Comparison of ENCODE assay signal across 9 cellular contexts in genomic region chr6:26270121-26270861, GRCh38.
DNase-seq lines count a peak whose midpoint lies in the region; ATAC-seq and FAIRE-seq lines count a peak whose summit lies in the region.
"Had no signal": no experiment of that assay in that cellular context is flagged by ENCODE, and none has a peak within 500 bp of the region (broad histone marks: within the 10 kb centered on the region; RNA-seq: fewer than 3 reads in every experiment).

No MANE protein-coding gene starts in this region.

- H3K9me3 Mint-ChIP-seq in activated CD4-positive, alpha-beta T cell treated with anti-CD3 and anti-CD28 coated beads, Interleukin-2, amount 10 ng/mL, durations not matched to agents 24 days and 14 days, result no peaks in the 10 kb centered on the region

- H3K4me1 ChIP-seq in duodenal mucosa (ENCODE audit: control insufficient read depth in 1 of 2, insufficient read depth in 2 of 2, low read length in 2 of 2) (peaks cover 3 to 15% of the 10 kb centered on the region in 2 donors), small intestine (ENCODE audit: control insufficient read depth in 2 of 2, insufficient read depth in 1 of 2, low read depth in 1 of 2, low read length in 1 of 2) (peaks cover 0 to 2% of the 10 kb centered on the region in 2 donors)

- H3K4me1 Mint-ChIP-seq in activated CD4-positive, alpha-beta T cell treated with anti-CD3 and anti-CD28 coated beads, Interleukin-2, amount 10 ng/mL, durations not matched to agents 24 days and 14 days, result peaks cover 26% of the 10 kb centered on the region

- no peak overlapping the region for H3K27ac ChIP-seq in duodenal mucosa (ENCODE audit: low read depth, low read length)
- H3K27ac ChIP-seq in small intestine (ENCODE audit: low read depth in 1 of 2, low read length in 1 of 2), result peak overlapping the region; percentile 3 to 98

- ATAC-seq in HG02973 (IDR thresholded peaks at IDR 0.05; ENCODE audit: unreplicated experiment), result no peak
- ATAC-seq in GM21381 (IDR thresholded peaks at IDR 0.05; ENCODE audit: unreplicated experiment), result no peak
- no peak for ATAC-seq in HG03108 (IDR thresholded peaks at IDR 0.05; ENCODE audit: unreplicated experiment)

- H3K4me3 ChIP-seq in duodenal mucosa (ENCODE audit: low read depth in 1 of 2, low read length in 2 of 2) (peak overlapping the region; percentile 56 to 83), small intestine (ENCODE audit: low read depth in 1 of 2, low read length in 2 of 2) (peak overlapping the region; percentile 38 to 66)

- H3K4me3 Mint-ChIP-seq in activated CD4-positive, alpha-beta T cell treated with anti-CD3 and anti-CD28 coated beads, Interleukin-2, amount 10 ng/mL, durations not matched to agents 24 days and 14 days, result no peak overlapping the region

- WGBS in small intestine, 3 donors, result 9 to 15% (median 14%) methylated on average over 13 of the region's 13 CpGs

- H3K36me3 Mint-ChIP-seq in activated CD4-positive, alpha-beta T cell treated with anti-CD3 and anti-CD28 coated beads, Interleukin-2, amount 10 ng/mL, durations not matched to agents 24 days and 14 days (ENCODE audit: low read depth), result no peaks in the 10 kb centered on the region

- intact Hi-C loops in activated CD4-positive, alpha-beta T cell treated with anti-CD3 and anti-CD28 coated beads, Interleukin-2, amount 10 ng/mL, durations not matched to agents 24 days and 14 days (cut with micrococcal nuclease), result loop anchor here (2.0 to 5.0 kb wide), 5 partner anchors 29 to 862 kb away; partner anchors contain the start of gene HMGN4

- peak; percentile 73 for DNase-seq in activated CD4-positive, alpha-beta T cell treated with anti-CD3 and anti-CD28 coated beads, Interleukin-2, amount 10 ng/mL, durations not matched to agents 24 days and 14 days
- DNase-seq in activated CD4-positive, alpha-beta T cell treated with anti-CD3 and anti-CD28 coated beads for 1 hour, result no peak
- DNase-seq in NCI-H69 (lab: John Stamatoyannopoulos, UW), result peak; percentile 79
- peak; percentile 36 for DNase-seq in small intestine

- H3K36me3 ChIP-seq in duodenal mucosa (ENCODE audit: control insufficient read depth in 1 of 2, insufficient read depth in 2 of 2, low read length in 2 of 2) (no peaks in the 10 kb centered on the region), small intestine (ENCODE audit: control insufficient read depth in 2 of 2, insufficient read depth in 2 of 2, low read length in 2 of 2) (no peaks in the 10 kb centered on the region)

- H3K27me3 Mint-ChIP-seq in activated CD4-positive, alpha-beta T cell treated with anti-CD3 and anti-CD28 coated beads, Interleukin-2, amount 10 ng/mL, durations not matched to agents 24 days and 14 days, result no peaks in the 10 kb centered on the region

- H3K9ac ChIP-seq in duodenal mucosa (ENCODE audit: low read depth in 1 of 2, low read length in 2 of 2), result peak overlapping the region; percentile 28 to 80

- H3K27ac Mint-ChIP-seq in activated CD4-positive, alpha-beta T cell treated with anti-CD3 and anti-CD28 coated beads, Interleukin-2, amount 10 ng/mL, durations not matched to agents 24 days and 14 days, result no peak overlapping the region

- FAIRE-seq in small intestine (lab: Jason Lieb, UNC), result no peak
- FAIRE-seq: TTC549 had no signal

- H3K9me3 ChIP-seq in duodenal mucosa (ENCODE audit: control insufficient read depth in 1 of 2, low read length in 2 of 2) (no peaks in the 10 kb centered on the region), small intestine (ENCODE audit: control insufficient read depth, low read depth) (no peaks in the 10 kb centered on the region)

- H3K27me3 ChIP-seq in duodenal mucosa (ENCODE audit: control insufficient read depth in 1 of 2, insufficient read depth in 2 of 2, low read length in 2 of 2) (no peaks in the 10 kb centered on the region), small intestine (ENCODE audit: control insufficient read depth in 2 of 2, insufficient read depth in 2 of 2, low read length in 2 of 2) (no peaks in the 10 kb centered on the region)
